ENCODE assay signal across 18 cellular contexts in the genomic region with DNA sequence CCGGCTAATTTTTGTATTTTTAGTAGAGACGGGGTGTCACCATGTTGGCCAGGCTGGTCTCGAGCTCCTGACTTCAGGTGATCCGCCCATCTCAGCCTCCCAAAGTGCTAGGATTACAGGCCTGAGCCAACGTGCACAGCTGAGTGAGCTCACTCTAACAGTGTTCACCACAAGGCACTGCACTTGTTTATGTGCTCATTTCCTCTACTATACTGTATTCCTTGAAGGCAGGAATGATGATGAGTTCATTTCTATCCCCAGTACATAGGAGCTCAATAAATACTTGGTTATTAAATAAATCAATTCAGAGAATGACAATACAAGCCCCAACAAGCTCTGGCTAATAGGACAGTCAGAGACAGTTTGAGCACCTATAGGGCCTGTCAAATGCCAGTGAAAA. TPM values are rescaled to one million over a fixed set of nuclear protein-coding genes. Genes with fewer than 3 reads are reported as not detected.
DNase-seq lines count a peak whose midpoint lies in the region; ATAC-seq, FAIRE-seq and TF ChIP-seq lines count a peak whose summit lies in the region.
"Had no signal": no experiment of that assay in that cellular context is flagged by ENCODE, and none has a peak within 500 bp of the region (broad histone marks: within the 10 kb centered on the region; RNA-seq: fewer than 3 reads in every experiment).

No MANE protein-coding gene starts in this region.

- peaks cover 12% of the 10 kb centered on the region; the same call in 1 of the 2 replicates for H3K36me3 ChIP-seq in GM23248 (ENCODE audit: low read depth)
- peaks cover 22% of the 10 kb centered on the region for H3K36me3 ChIP-seq in WERI-Rb-1

- H3K4me2 ChIP-seq in GM23248 (ENCODE audit: unreplicated experiment) = no peak overlapping the region
- H3K4me2 ChIP-seq: GM23338 had no signal

- H3K4me1 ChIP-seq in GM23248 (ENCODE audit: insufficient read depth) = peaks cover 13% of the 10 kb centered on the region
- H3K4me1 ChIP-seq: BE2C, Caco-2 had no signal

- H3K9me2 ChIP-seq in GM23248 (ENCODE audit: insufficient read depth) = no peaks in the 10 kb centered on the region

- no peak overlapping the region for H3K4me3 ChIP-seq in AG04450 (ENCODE audit: low read depth, low read length)
- no peak overlapping the region for H3K4me3 ChIP-seq in GM23248
- H3K4me3 ChIP-seq in WERI-Rb-1 (ENCODE audit: low read depth, low read length) = no peak overlapping the region
- H3K4me3 ChIP-seq in epithelial cell of esophagus (ENCODE audit: low read length) = no peak overlapping the region
- H3K4me3 ChIP-seq: GM23338 had no signal

- CTCF ChIA-PET in AG04450 (lab: Charles Lee) = interaction anchor here (1.9 kb wide), 2 partner anchors 9 to 454 kb away, joined by 5 to 6 read pairs; no protein-coding TSS in a partner anchor

- in situ Hi-C loops in GM23248 (cut with MboI) = no loop called here

- no peak for DNase-seq in AG04450 (ENCODE audit: low read depth, low spot score)
- peak; percentile 9 for DNase-seq in GM23248
- DNase-seq in WERI-Rb-1 = peak; percentile 34
- peak; percentile 47 for DNase-seq in epithelial cell of esophagus (ENCODE audit: low read depth)
- no peak for DNase-seq in GM12892 (ENCODE audit: insufficient read length)
- DNase-seq in NCI-H446 (lab: John Stamatoyannopoulos, UW) = no peak
- no peak for DNase-seq in NCI-H748 treated with DMSO at 0.1 percent for 48 hours (lab: John Stamatoyannopoulos, UW)
- DNase-seq: ACHN; BE2C; Caco-2; CD8-positive, alpha-beta T cell; H7 had no signal

- H3K79me2 ChIP-seq in GM23248 (ENCODE audit: insufficient read depth) = no peaks in the 10 kb centered on the region

- H3K9me3 ChIP-seq in AG04450 (ENCODE audit: control insufficient read depth, insufficient read depth, low read length) (no peaks in the 10 kb centered on the region), GM23248 (ENCODE audit: low read depth) (no peaks in the 10 kb centered on the region), WERI-Rb-1 (ENCODE audit: severe bottlenecking) (no peaks in the 10 kb centered on the region)
- H3K9me3 ChIP-seq: BE2C, Caco-2 had no signal

- ATAC-seq in HG03442 (IDR thresholded peaks at IDR 0.05; ENCODE audit: unreplicated experiment) = no peak
- ATAC-seq: CD8-positive, alpha-beta T cell; GM23338; HepG2 had no signal

- TF ChIP-seq CTCF in AG04450 (IDR thresholded peaks at IDR 0.05; ENCODE audit: low read depth, low read length) (no peak), WERI-Rb-1 (IDR thresholded peaks at IDR 0.05; ENCODE audit: low read depth, low read length) (no peak), epithelial cell of esophagus (IDR thresholded peaks at IDR 0.05; ENCODE audit: insufficient read depth, low read depth, low read length, missing control alignments) (no peak)

- H3K27me3 ChIP-seq in AG04450 (ENCODE audit: control insufficient read depth, insufficient read depth, low read length) = no peaks in the 10 kb centered on the region
- H3K27me3 ChIP-seq in GM23248 (replicated peaks; ENCODE audit: insufficient read depth) = no peaks in the 10 kb centered on the region
- no peaks in the 10 kb centered on the region for H3K27me3 ChIP-seq in WERI-Rb-1 (ENCODE audit: insufficient read depth, low read depth, severe bottlenecking)
- H3K27me3 ChIP-seq: BE2C had no signal

- 79 to 83% methylated on average over 5 of the region's 5 CpGs for WGBS in GM23248 (ENCODE audit: low coverage in 1 of 2, low lambda C conversion rate in 2 of 2, missing lambda C conversion rate in 2 of 2), 2 experiments

- no peak overlapping the region for H2AFZ ChIP-seq in GM23248
- H2AFZ ChIP-seq: GM23338 had no signal

- no peak for TF ChIP-seq POLR2A in GM12892 (IDR thresholded peaks at IDR 0.05; ENCODE audit: low read depth, low read length)

- peaks cover 14% of the 10 kb centered on the region for H3F3A ChIP-seq in GM23248 (ENCODE audit: insufficient read depth)

- H4K20me1 ChIP-seq in GM23248 (ENCODE audit: insufficient read depth) = no peaks in the 10 kb centered on the region

- H3K27ac ChIP-seq in AG04450 (ENCODE audit: low read depth, low read length) = peak overlapping the region; percentile 39
- H3K27ac ChIP-seq in GM23248 = peak overlapping the region; percentile 11; the same call in 1 of the 2 replicates
- peak overlapping the region; percentile 85 for H3K27ac ChIP-seq in WERI-Rb-1
- H3K27ac ChIP-seq: C4-2B had no signal

- POLR2A ChIA-PET in AG04450 (lab: Yijun Ruan, JAX) = no interaction called here

- FAIRE-seq in GM12892 (lab: Jason Lieb, UNC) = no peak
- FAIRE-seq: HepG2, HTR-8/SVneo had no signal

- no peak overlapping the region for H3K9ac ChIP-seq in GM23248

RNA-seq across cellular contexts. Expression of a gene that starts 29.1 kb away (rescaled TPM):
- polyA plus RNA-seq in AG04450 (2011; rRNA removed) (58.4 and 80.0 TPM in 2 replicates), GM23248 (2016; fragmentation: Nextera tagmentation; extraction: Ambion mirVana) (57.2 and 59.9 TPM in 2 replicates)
- polyA minus RNA-seq in AG04450 (2011; rRNA and poly(A)+ RNA removed) = 26.1 and 44.5 TPM in 2 replicates
- 41.6 and 42.2 TPM in 2 replicates for total RNA-seq in GM23248 (2014; rRNA removed; shearing (Covaris generic))
- 33.8 TPM for polyA plus RNA-seq in GM12892 (2012; ENCODE audit: missing spikeins)

RNA-seq across cellular contexts. Expression of a gene that starts 30.7 kb away (rescaled TPM):
- 128 and 136 TPM in 2 replicates for polyA plus RNA-seq in AG04450 (2011; rRNA removed)
- polyA minus RNA-seq in AG04450 (2011; rRNA and poly(A)+ RNA removed) = 38.4 and 50.3 TPM in 2 replicates
- total RNA-seq in GM23248 (2014; rRNA removed; shearing (Covaris generic)) = 69.0 and 86.6 TPM in 2 replicates
- 462 and 471 TPM in 2 replicates for polyA plus RNA-seq in GM23248 (2016; fragmentation: Nextera tagmentation; extraction: Ambion mirVana)
- polyA plus RNA-seq in GM12892 (2012; ENCODE audit: missing spikeins) = 84.8 TPM

RNA-seq across cellular contexts. Expression of a gene that starts 46.7 kb away (rescaled TPM):
- polyA plus RNA-seq in AG04450 (2011; rRNA removed) (not detected in 2 replicates), GM23248 (2016; fragmentation: Nextera tagmentation; extraction: Ambion mirVana) (not detected in 2 replicates)
- polyA minus RNA-seq in AG04450 (2011; rRNA and poly(A)+ RNA removed) = not detected in 2 replicates
- total RNA-seq in GM23248 (2014; rRNA removed; shearing (Covaris generic)) = not detected in 2 replicates
- polyA plus RNA-seq in GM12892 (2012; ENCODE audit: missing spikeins) = not detected
- total RNA-seq: A172; CD8-positive, alpha-beta T cell; GM23338; H7 had no signal
- polyA plus RNA-seq: GM23338 had no signal

Comparison
In these comparisons a context has a peak if more than half of its experiments do, and no peak if none do; other contexts are left out.
1. DNase-seq: peak in GM23248 (single experiment), WERI-Rb-1 (single experiment) and epithelial cell of esophagus (single experiment); none in AG04450 (single experiment), GM12892 (single experiment), NCI-H446 (0 of 2) and NCI-H748 treated with DMSO at 0.1 percent for 48 hours (single experiment).
2. H3K27ac ChIP-seq: peak in every context shown above with its lines; median percentile 85 in WERI-Rb-1; 39 in AG04450; 11 in GM23248.